ENCODE assay signal across 8 cellular contexts in the genomic region with DNA sequence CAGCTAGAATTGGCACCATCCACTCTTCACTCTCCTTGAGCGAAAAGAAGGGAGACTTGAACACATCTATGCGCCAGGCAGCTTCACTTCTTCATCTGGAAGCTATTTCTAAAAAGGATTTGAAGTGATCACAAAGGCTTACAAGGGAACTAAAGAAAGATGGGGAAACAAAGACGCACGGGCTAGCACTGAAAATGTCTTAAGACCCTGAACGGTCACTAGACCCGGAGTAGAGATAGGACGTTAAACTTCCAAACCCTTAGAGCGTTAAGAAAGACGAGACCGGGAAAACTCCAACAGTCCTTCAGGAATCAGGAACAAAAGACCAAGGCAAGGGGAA. TPM values are rescaled to one million over a fixed set of nuclear protein-coding genes. Genes with fewer than 3 reads are reported as not detected.
A peak's percentile ranks its signal among the peaks of the same experiment; 100 is the strongest.
DNase-seq lines count a peak whose midpoint lies in the region; ATAC-seq and TF ChIP-seq lines count a peak whose summit lies in the region.

No MANE protein-coding gene starts in this region.

- H3K27me3 ChIP-seq in NT2/D1 (ENCODE audit: insufficient read depth, insufficient read length): peaks cover 49% of the 10 kb centered on the region
- peaks cover 3 to 26% (median 8%) of the 10 kb centered on the region in 3 donors for H3K27me3 ChIP-seq in psoas muscle (ENCODE audit: insufficient read depth in 3 of 3, low read length in 2 of 3)

- intact Hi-C loops in psoas muscle (cut with DNase I): loop anchor here (2.0 to 5.0 kb wide), 2 partner anchors 97 to 141 kb away; no protein-coding TSS in a partner anchor

- no peak overlapping the region for H3K27ac ChIP-seq in psoas muscle

- H3K4me1 ChIP-seq in NT2/D1 (ENCODE audit: insufficient read depth, insufficient read length): no peaks in the 10 kb centered on the region
- no peaks in the 10 kb centered on the region for H3K4me1 ChIP-seq in psoas muscle

- 24 to 42% (median 32%) methylated on average over 10 of the region's 10 CpGs for WGBS in psoas muscle, 3 donors

- ATAC-seq in GM19035 (IDR thresholded peaks at IDR 0.05; ENCODE audit: unreplicated experiment): peak; percentile 19
- ATAC-seq in psoas muscle: peak in 1 of 4 donors; percentile 51

- H3K36me3 ChIP-seq in NT2/D1 (ENCODE audit: insufficient read depth, insufficient read length, low read length) (no peaks in the 10 kb centered on the region), psoas muscle (ENCODE audit: insufficient read depth in 1 of 2, low read depth in 1 of 2) (no peaks in the 10 kb centered on the region)

- DNase-seq in NT2/D1 (ENCODE audit: low read depth, low spot score) (no peak), fibroblast of the aortic adventitia (ENCODE audit: low read depth) (no peak), psoas muscle (no peak), putamen (ENCODE audit: low spot score) (no peak), NCI-H1417 treated with DMSO at 0.1 percent for 48 hours (lab: John Stamatoyannopoulos, UW) (no peak), HPDE6-E6E7 (ENCODE audit: extremely low spot score) (no peak)
- no peak for DNase-seq in stimulated activated CD4-positive, alpha-beta T cell treated with anti-CD3 and anti-CD28 coated beads, Interleukin-4, amount 100 ng/mL, for 4 hours

- H3K4me3 ChIP-seq in NT2/D1 (ENCODE audit: insufficient read length, low read depth) (peak overlapping the region; percentile 40), fibroblast of the aortic adventitia (ENCODE audit: low read depth, low read length) (peak overlapping the region; percentile 39), psoas muscle (peak overlapping the region; percentile 62)

- peak overlapping the region; percentile 71 for H3K9ac ChIP-seq in NT2/D1 (ENCODE audit: insufficient read length, low read depth)

- TF ChIP-seq CTCF in fibroblast of the aortic adventitia (IDR thresholded peaks at IDR 0.05; ENCODE audit: insufficient read depth, low read length) (no peak), psoas muscle (IDR thresholded peaks at IDR 0.05) (no peak)

- H3K9me3 ChIP-seq in NT2/D1 (ENCODE audit: insufficient read depth, low read length) (peaks cover 5% of the 10 kb centered on the region; the same call in 1 of the 2 replicates), psoas muscle (no peaks in the 10 kb centered on the region)

RNA-seq across cellular contexts. Expression of a gene that starts 47.5 kb away (rescaled TPM):
- 2.5 and 4.7 TPM in 2 replicates for total RNA-seq in fibroblast of the aortic adventitia (ENCODE audit: low replicate concordance)
- total RNA-seq in psoas muscle: 1 to 10 TPM in 2 of 4 donors, under 1 TPM in 2; 0.34 to 1.6 (median 0.92) TPM
- under 1 TPM; 0.08 to 0.69 (median 0.36) TPM for polyA plus RNA-seq in psoas muscle
